ENCODE assay signal across 18 cellular contexts in genomic region chr18:55534547-55534946, GRCh38. TPM values are rescaled to one million over a fixed set of nuclear protein-coding genes. Genes with fewer than 3 reads are reported as not detected.
DNase-seq lines count a peak whose midpoint lies in the region; ATAC-seq and TF ChIP-seq lines count a peak whose summit lies in the region.
"Had no signal": no experiment of that assay in that cellular context is flagged by ENCODE, and none has a peak within 500 bp of the region (broad histone marks: within the 10 kb centered on the region; RNA-seq: fewer than 3 reads in every experiment).

No MANE protein-coding gene starts in this region.

- TF ChIP-seq EP300 in tibial nerve (IDR thresholded peaks at IDR 0.05) = no peak

- 58 to 65% methylated on average over 3 of the region's 3 CpGs for WGBS in tibial nerve, 2 donors

- H3K4me1 ChIP-seq in tibial nerve = peaks cover 0 to 5% (median 0%) of the 10 kb centered on the region in 4 donors

- H3K4me3 ChIP-seq in epithelial cell of esophagus (ENCODE audit: low read length) = no peak overlapping the region
- H3K4me3 ChIP-seq in tibial nerve = no peak overlapping the region
- H3K4me3 ChIP-seq: heart right ventricle had no signal

- H3K36me3 Mint-ChIP-seq in activated T-cell treated with anti-CD3 and anti-CD28 coated beads, Interleukin-2, amount 50 U/mL, for 72 hours (ENCODE audit: insufficient read depth in 2 of 2) = no peaks in the 10 kb centered on the region

- ATAC-seq in activated T-cell treated with anti-CD3 and anti-CD28 coated beads, Interleukin-2, amount 50 U/mL, for 72 hours (replicated peaks in 1 of 2) = peak; percentile 30 to 86
- peak; percentile 91 for ATAC-seq in HG02870 (IDR thresholded peaks at IDR 0.05; ENCODE audit: unreplicated experiment)
- ATAC-seq: heart right ventricle had no signal

- no peaks in the 10 kb centered on the region for H3K27me3 ChIP-seq in tibial nerve
- H3K27me3 ChIP-seq: heart right ventricle had no signal

- no peak for DNase-seq in activated T-cell treated with anti-CD3 and anti-CD28 coated beads, Interleukin-2, amount 50 U/mL, for 72 hours
- DNase-seq in activated T-cell treated with anti-CD3 and anti-CD28 coated beads, Interleukin-2, amount 50 U/mL, for 1 hour = no peak
- DNase-seq in epithelial cell of esophagus (ENCODE audit: low read depth) = peak; percentile 27
- DNase-seq in tibial nerve (ENCODE audit: low spot score in 2 of 2) = no peak
- DNase-seq in NCI-H82 treated with DMSO at 0.1 percent for 48 hours (lab: John Stamatoyannopoulos, UW; ENCODE audit: unreplicated experiment) = no peak
- DNase-seq in activated CD4-positive, alpha-beta T cell treated with anti-CD3 and anti-CD28 coated beads for 1 hour = no peak
- DNase-seq in NCI-H748 treated with DMSO at 0.1 percent for 48 hours (lab: John Stamatoyannopoulos, UW) = no peak
- DNase-seq: activated CD4-positive, alpha-beta T cell treated with anti-CD3 and anti-CD28 coated beads, Interleukin-2, amount 10 ng/mL, durations not matched to agents 7 days and 5 days; aorta; cortex of kidney; heart right ventricle; NCI-H1417 treated with DMSO at 0.1 percent for 48 hours; NCI-H226; posterior cingulate gyrus; SIG-M5; stimulated activated naive CD4-positive, alpha-beta T cell treated with Interleukin-2 at 50 U/mL for 16 hours had no signal

- TF ChIP-seq CTCF in epithelial cell of esophagus (IDR thresholded peaks at IDR 0.05; ENCODE audit: insufficient read depth, low read depth, low read length, missing control alignments) (no peak), tibial nerve (IDR thresholded peaks at IDR 0.05) (no peak)

- H3K27me3 Mint-ChIP-seq in activated T-cell treated with anti-CD3 and anti-CD28 coated beads, Interleukin-2, amount 50 U/mL, for 72 hours (ENCODE audit: low read depth) = no peaks in the 10 kb centered on the region
- H3K27me3 Mint-ChIP-seq: activated CD4-positive, alpha-beta T cell treated with anti-CD3 and anti-CD28 coated beads, Interleukin-2, amount 10 ng/mL, durations not matched to agents 7 days and 5 days had no signal

- H3K36me3 ChIP-seq in tibial nerve = no peaks in the 10 kb centered on the region
- H3K36me3 ChIP-seq: heart right ventricle had no signal

- H3K9me3 ChIP-seq in tibial nerve = no peaks in the 10 kb centered on the region

- peak overlapping the region in 1 of 2 donors; percentile 27 for H3K4me3 Mint-ChIP-seq in activated T-cell treated with anti-CD3 and anti-CD28 coated beads, Interleukin-2, amount 50 U/mL, for 72 hours
- H3K4me3 Mint-ChIP-seq: activated CD4-positive, alpha-beta T cell treated with anti-CD3 and anti-CD28 coated beads, Interleukin-2, amount 10 ng/mL, durations not matched to agents 7 days and 5 days; T-helper 2 cell treated with Interferon-gamma antibody and Interleukin-4, amounts not matched to agents 5 μg/mL and 100 μg/mL, for 36 hours had no signal

- no peak overlapping the region for H3K27ac ChIP-seq in tibial nerve
- H3K27ac ChIP-seq: heart right ventricle had no signal

- H3K9me3 Mint-ChIP-seq in activated T-cell treated with anti-CD3 and anti-CD28 coated beads, Interleukin-2, amount 50 U/mL, for 72 hours = no peaks in the 10 kb centered on the region
- H3K9me3 Mint-ChIP-seq: activated CD4-positive, alpha-beta T cell treated with anti-CD3 and anti-CD28 coated beads, Interleukin-2, amount 10 ng/mL, durations not matched to agents 7 days and 5 days; T-helper 2 cell treated with Interferon-gamma antibody and Interleukin-4, amounts not matched to agents 5 μg/mL and 100 μg/mL, for 36 hours had no signal

- peaks cover 15% of the 10 kb centered on the region for H3K4me1 Mint-ChIP-seq in activated T-cell treated with anti-CD3 and anti-CD28 coated beads, Interleukin-2, amount 50 U/mL, for 72 hours (ENCODE audit: low read depth)
- H3K4me1 Mint-ChIP-seq: activated CD4-positive, alpha-beta T cell treated with anti-CD3 and anti-CD28 coated beads, Interleukin-2, amount 10 ng/mL, durations not matched to agents 7 days and 5 days had no signal

- no peak overlapping the region for H3K27ac Mint-ChIP-seq in activated T-cell treated with anti-CD3 and anti-CD28 coated beads, Interleukin-2, amount 50 U/mL, for 72 hours
- H3K27ac Mint-ChIP-seq: activated CD4-positive, alpha-beta T cell treated with anti-CD3 and anti-CD28 coated beads, Interleukin-2, amount 10 ng/mL, durations not matched to agents 7 days and 5 days; T-helper 2 cell treated with Interferon-gamma antibody and Interleukin-4, amounts not matched to agents 5 μg/mL and 100 μg/mL, for 36 hours had no signal

- TF ChIP-seq POLR2A in tibial nerve (IDR thresholded peaks at IDR 0.05) = no peak

RNA-seq across cellular contexts. Expression of gene TCF4, which starts 53.4 kb away (rescaled TPM):
- 1 to 10 TPM; 1.8 to 2.4 TPM for total RNA-seq in activated T-cell treated with anti-CD3 and anti-CD28 coated beads, Interleukin-2, amount 50 U/mL, for 72 hours
- 100 to 1,000 TPM; 100 to 157 (median 114) TPM for total RNA-seq in tibial nerve

Comparison
In these comparisons a context has a peak if more than half of its experiments do, and no peak if none do; other contexts are left out.
1. RNA of gene TCF4, which starts 53.4 kb away (total RNA-seq): 100 to 157 TPM in tibial nerve; 1.8 to 2.4 TPM in activated T-cell treated with anti-CD3 and anti-CD28 coated beads, Interleukin-2, amount 50 U/mL, for 72 hours; every median in the first group is over 10 times any median in the second.